24 cellular contexts compared by ENCODE assay signal in genomic region chr6:143559101-143559500, GRCh38.
"Had no signal": no experiment of that assay in that cellular context is flagged by ENCODE, and none has a peak within 500 bp of the region (broad histone marks: within the 10 kb centered on the region; RNA-seq: fewer than 3 reads in every experiment).

No MANE protein-coding gene starts in this region.

- H3K4me2 ChIP-seq: hepatocyte, neural progenitor cell had no signal

- H3K9me3 Mint-ChIP-seq: mesothelial cell of epicardium; naive B cell; natural killer cell treated with Interleukin-12 subunit alpha and Interleukin-12 subunit beta and Interleukin-15 and Interleukin-18, amount 100 ng/mL, for 72 hours; neural progenitor cell; stimulated activated naive CD8-positive, alpha-beta T cell treated with anti-CD3 and anti-CD28 coated beads, Interleukin-15, amount 100 ng/mL, for 72 hours had no signal

- ATAC-seq: foreskin keratinocyte; gastroesophageal sphincter; heart left ventricle; left lung; mucosa of descending colon; natural killer cell treated with Interleukin-12 subunit alpha and Interleukin-12 subunit beta and Interleukin-15 and Interleukin-18, amount 100 ng/mL, for 72 hours; right lobe of liver; stimulated activated naive CD8-positive, alpha-beta T cell treated with anti-CD3 and anti-CD28 coated beads, Interleukin-15, amount 100 ng/mL, for 72 hours had no signal

- DNase-seq: cortex of kidney; foreskin keratinocyte; heart left ventricle; kidney; left lung; mesenchymal stem cell; mucosa of descending colon; naive B cell; right lobe of liver; small intestine; stimulated activated CD4-positive, alpha-beta T cell treated with anti-CD3 and anti-CD28 coated beads, Interleukin-15, amount 100 ng/mL, for 24 hours; stimulated activated CD4-positive, alpha-beta T cell treated with anti-CD3 and anti-CD28 coated beads, Interleukin-2, amount 100 ng/mL, for 48 hours; stimulated activated naive CD4-positive, alpha-beta T cell; stimulated activated naive CD8-positive, alpha-beta T cell treated with anti-CD3 and anti-CD28 coated beads, Interleukin-15, amount 100 ng/mL, for 72 hours; trophoblast cell had no signal

- H3K36me3 ChIP-seq: gastroesophageal sphincter, left lung, neural progenitor cell, right lobe of liver, suprapubic skin, vagina had no signal

- H3K4me1 ChIP-seq: foreskin keratinocyte, gastroesophageal sphincter, neural progenitor cell, right lobe of liver had no signal

- H3K4me3 Mint-ChIP-seq: mesothelial cell of epicardium; naive B cell; natural killer cell treated with Interleukin-12 subunit alpha and Interleukin-12 subunit beta and Interleukin-15 and Interleukin-18, amount 100 ng/mL, for 72 hours; neural progenitor cell; stimulated activated naive CD8-positive, alpha-beta T cell treated with anti-CD3 and anti-CD28 coated beads, Interleukin-15, amount 100 ng/mL, for 72 hours had no signal

- H3K4me3 ChIP-seq: gastroesophageal sphincter, heart left ventricle, hepatocyte, left lung, mucosa of descending colon, neural progenitor cell, right lobe of liver, suprapubic skin, vagina had no signal

- H2AFZ ChIP-seq: hepatocyte, neural progenitor cell, parathyroid adenoma had no signal

- H3K27me3 ChIP-seq: foreskin keratinocyte, gastroesophageal sphincter, heart left ventricle, hepatocyte, left lung, neural progenitor cell, right lobe of liver, suprapubic skin, vagina had no signal

- H3K9ac ChIP-seq: neural progenitor cell, parathyroid adenoma had no signal

- H3K9me3 ChIP-seq: gastroesophageal sphincter, heart left ventricle, left lung, mucosa of descending colon, right lobe of liver, suprapubic skin, vagina had no signal

- H3K36me3 Mint-ChIP-seq: mesothelial cell of epicardium; naive B cell; natural killer cell treated with Interleukin-12 subunit alpha and Interleukin-12 subunit beta and Interleukin-15 and Interleukin-18, amount 100 ng/mL, for 72 hours had no signal

- H3K27ac Mint-ChIP-seq: mesothelial cell of epicardium; naive B cell; natural killer cell treated with Interleukin-12 subunit alpha and Interleukin-12 subunit beta and Interleukin-15 and Interleukin-18, amount 100 ng/mL, for 72 hours; neural progenitor cell; progenitor cell of endocrine pancreas; stimulated activated naive CD8-positive, alpha-beta T cell treated with anti-CD3 and anti-CD28 coated beads, Interleukin-15, amount 100 ng/mL, for 72 hours had no signal

- H3K27me3 Mint-ChIP-seq: naive B cell; natural killer cell treated with Interleukin-12 subunit alpha and Interleukin-12 subunit beta and Interleukin-15 and Interleukin-18, amount 100 ng/mL, for 72 hours; progenitor cell of endocrine pancreas; stimulated activated naive CD8-positive, alpha-beta T cell treated with anti-CD3 and anti-CD28 coated beads, Interleukin-15, amount 100 ng/mL, for 72 hours had no signal

- H3K27ac ChIP-seq: foreskin keratinocyte, gastroesophageal sphincter, heart left ventricle, hepatocyte, left lung, neural progenitor cell, parathyroid adenoma, right lobe of liver, suprapubic skin, vagina had no signal
